In the genomic region with DNA sequence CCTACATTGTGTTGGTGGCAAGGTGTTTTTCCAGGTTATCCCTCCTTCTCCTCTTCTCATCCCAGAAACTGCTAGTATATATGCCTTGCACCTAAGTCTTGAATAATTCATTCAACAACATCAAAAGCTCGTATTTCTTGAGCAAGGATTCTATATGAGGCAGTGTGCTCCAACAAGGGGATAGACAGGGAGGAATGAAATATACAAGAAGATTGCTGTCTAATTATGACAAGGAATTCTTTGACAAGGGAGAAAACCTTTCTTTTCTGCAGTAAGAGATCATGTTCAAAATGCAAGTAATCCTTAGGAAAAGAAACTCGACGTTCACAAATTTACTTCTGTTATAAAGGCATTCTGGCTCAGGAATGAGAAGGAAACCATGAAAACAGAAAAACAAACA, we compare ENCODE assay signal across 33 cellular contexts.
DNase-seq lines count a peak whose midpoint lies in the region; ATAC-seq, FAIRE-seq and TF ChIP-seq lines count a peak whose summit lies in the region.
"Had no signal": no experiment of that assay in that cellular context is flagged by ENCODE, and none has a peak within 500 bp of the region (broad histone marks: within the 10 kb centered on the region; RNA-seq: fewer than 3 reads in every experiment).

No MANE protein-coding gene starts in this region.

- CTCF ChIA-PET in H1 (lab: Charles Lee; ENCODE audit: partially characterized antibody), result interaction anchor here (1.5 kb wide), 1 partner anchor 21 kb away, joined by 4 read pairs; no protein-coding TSS in a partner anchor

- H2BK15ac ChIP-seq in H1 (ENCODE audit: low read length), result no peak overlapping the region

- H2BK20ac ChIP-seq in H1 (ENCODE audit: low read length), result no peak overlapping the region

- H3K79me2 ChIP-seq in H1 (ENCODE audit: control insufficient read depth in 1 of 2, insufficient read depth in 2 of 2, low read length in 2 of 2), result no peaks in the 10 kb centered on the region
- no peaks in the 10 kb centered on the region for H3K79me2 ChIP-seq in neural cell (replicated peaks; ENCODE audit: insufficient read depth, low read length)

- H3K4me2 ChIP-seq in H1 (ENCODE audit: insufficient read depth in 1 of 2, low read depth in 2 of 2, low read length in 2 of 2), result no peak overlapping the region
- H3K4me2 ChIP-seq in neural cell (ENCODE audit: low read length), result peak overlapping the region; percentile 27
- H3K4me2 ChIP-seq: A549; BLaER1; BLaER1 treated with 17β-estradiol and CSF1 and Interleukin-3, amounts not matched to agents 10 nM and 100 nM had no signal

- H3K36me3 ChIP-seq in H1 (ENCODE audit: control insufficient read depth in 2 of 4, insufficient read depth in 4 of 4, low read length in 3 of 4) (no peaks in the 10 kb centered on the region), neural cell (ENCODE audit: insufficient read depth, low read length) (no peaks in the 10 kb centered on the region)
- H3K36me3 ChIP-seq: BE2C; BLaER1; BLaER1 treated with 17β-estradiol and CSF1 and Interleukin-3, amounts not matched to agents 10 nM and 100 nM had no signal

- TF ChIP-seq RAD21 in H1 (IDR thresholded peaks at IDR 0.05 in 1 of 2, conservative IDR thresholded peaks at IDR 0.05 in 1 of 2; ENCODE audit: low read depth in 2 of 2, low read length in 2 of 2), result no peak
- peak; percentile 48 for TF ChIP-seq RAD21 in neural cell (conservative IDR thresholded peaks at IDR 0.05)

- H3K27me3 ChIP-seq in H1 (replicated peaks in 1 of 4; ENCODE audit: control insufficient read depth in 3 of 4, extremely low read depth in 1 of 4, insufficient read depth in 3 of 4, low read length in 3 of 4) (no peaks in the 10 kb centered on the region), neural cell (ENCODE audit: insufficient read depth, low read depth, low read length) (no peaks in the 10 kb centered on the region)
- H3K27me3 ChIP-seq: BE2C; BLaER1; BLaER1 treated with 17β-estradiol and CSF1 and Interleukin-3, amounts not matched to agents 10 nM and 100 nM had no signal

- no peak overlapping the region for H2AFZ ChIP-seq in H1 (ENCODE audit: low read length)
- no peak overlapping the region for H2AFZ ChIP-seq in neural cell (ENCODE audit: low read depth, low read length)

- FAIRE-seq in H1 (lab: Jason Lieb, UNC), result no peak
- FAIRE-seq: A204.1, A549, D721Med had no signal

- H3K4me1 Mint-ChIP-seq in HFFc6 (ENCODE audit: low read depth), result no peaks in the 10 kb centered on the region
- H3K4me1 Mint-ChIP-seq: B cell; CD14-positive monocyte; CD4-positive, alpha-beta memory T cell; CD4-positive, CD25-positive, alpha-beta regulatory T cell; CD8-positive, alpha-beta memory T cell had no signal

- H4K8ac ChIP-seq in H1 (ENCODE audit: extremely low read depth, insufficient read depth, low read length), result no peak overlapping the region

- H4K20me1 ChIP-seq in H1 (replicated peaks in 1 of 2; ENCODE audit: control insufficient read depth in 1 of 2, insufficient read depth in 2 of 2, low read length in 2 of 2), result no peaks in the 10 kb centered on the region
- no peaks in the 10 kb centered on the region for H4K20me1 ChIP-seq in neural cell (ENCODE audit: insufficient read depth)
- H4K20me1 ChIP-seq: BLaER1; BLaER1 treated with 17β-estradiol and CSF1 and Interleukin-3, amounts not matched to agents 10 nM and 100 nM had no signal

- WGBS in H1 (ENCODE audit: extremely low coverage in 1 of 2, insufficient coverage in 1 of 2, insufficient read length in 1 of 2, insufficient replicate concordance in 2 of 2, low coverage in 1 of 2, low lambda C conversion rate in 2 of 2, missing lambda C conversion rate in 1 of 2), 2 experiments, result 84% methylated on average over 3 of the region's 3 CpGs; no CpG with 5 or more reads in 1 of the 2 experiments

- H3K9me3 ChIP-seq in H1 (ENCODE audit: insufficient read depth in 2 of 2, low read depth in 1 of 2, low read length in 1 of 2) (no peaks in the 10 kb centered on the region; a peak in 1 of 4 replicates), neural cell (ENCODE audit: low read length) (no peaks in the 10 kb centered on the region)
- H3K9me3 ChIP-seq: A549; BE2C; BLaER1; BLaER1 treated with 17β-estradiol and CSF1 and Interleukin-3, amounts not matched to agents 10 nM and 100 nM; Caco-2 had no signal

- intact Hi-C loops in Right ventricle myocardium superior (cut with DNase I), result no loop called here

- no peak overlapping the region for H3K4me3 ChIP-seq in H1 (ENCODE audit: extremely low read depth in 1 of 4, insufficient read depth in 2 of 4, low read depth in 3 of 4, low read length in 4 of 4)
- H3K4me3 ChIP-seq in neural cell (ENCODE audit: low read length), result no peak overlapping the region
- H3K4me3 ChIP-seq: A549; BLaER1; BLaER1 treated with 17β-estradiol and CSF1 and Interleukin-3, amounts not matched to agents 10 nM and 100 nM had no signal

- TF ChIP-seq CTCF in H1 (IDR thresholded peaks at IDR 0.05; ENCODE audit: control extremely low read depth in 1 of 3, insufficient read depth in 1 of 3, low read depth in 1 of 3, low read length in 3 of 3), result no peak
- TF ChIP-seq CTCF in neural cell (IDR thresholded peaks at IDR 0.05; ENCODE audit: poor library complexity, severe bottlenecking), result no peak
- TF ChIP-seq CTCF in HFFc6 (IDR thresholded peaks at IDR 0.05), result no peak

- H3K23ac ChIP-seq in H1 (ENCODE audit: insufficient read length), result no peak overlapping the region

- POLR2A ChIA-PET in H1 (lab: Charles Lee; ENCODE audit: partially characterized antibody), result no interaction called here

- H2BK120ac ChIP-seq in H1 (replicated peaks; ENCODE audit: low read depth, low read length), result no peak overlapping the region

- TF ChIP-seq POLR2A in H1 (IDR thresholded peaks at IDR 0.05; ENCODE audit: control extremely low read depth in 1 of 2, low read depth in 2 of 2, low read length in 2 of 2), result no peak

- no peak overlapping the region for H3K4ac ChIP-seq in H1 (replicated peaks; ENCODE audit: insufficient read length, low read depth, low read length)

- H3K27ac ChIP-seq in H1 (ENCODE audit: low read depth, low read length) (no peak overlapping the region), neural cell (ENCODE audit: low read length) (peak overlapping the region; percentile 79)
- H3K27ac ChIP-seq: 22Rv1; A549; BLaER1; BLaER1 treated with 17β-estradiol and CSF1 and Interleukin-3, amounts not matched to agents 10 nM and 100 nM; C4-2B had no signal

- peaks cover 12% of the 10 kb centered on the region for H3F3A ChIP-seq in neural cell (ENCODE audit: insufficient read depth, low read length, poor library complexity, severe bottlenecking)

- TF ChIP-seq EP300 in H1 (IDR thresholded peaks at IDR 0.05; ENCODE audit: borderline replicate concordance in 1 of 2, low read depth in 2 of 2, low read length in 2 of 2) (no peak), neural cell (conservative IDR thresholded peaks at IDR 0.05; ENCODE audit: poor library complexity, severe bottlenecking) (peak; percentile 88)

- no peak overlapping the region for H2BK5ac ChIP-seq in H1 (ENCODE audit: low read depth, low read length)

- H3K18ac ChIP-seq in H1 (ENCODE audit: extremely low read depth, low read length), result no peak overlapping the region

- H3K27me3 Mint-ChIP-seq in HFFc6 (ENCODE audit: insufficient read depth), result no peaks in the 10 kb centered on the region
- H3K27me3 Mint-ChIP-seq: B cell; CD4-positive, alpha-beta memory T cell; CD4-positive, alpha-beta T cell; CD4-positive, CD25-positive, alpha-beta regulatory T cell; CD8-positive, alpha-beta memory T cell had no signal

- H3K56ac ChIP-seq in H1 (replicated peaks; ENCODE audit: insufficient read length, low read depth, low read length), result peak overlapping the region; percentile 59

- H3K9me3 Mint-ChIP-seq in HFFc6, result peaks cover 29% of the 10 kb centered on the region

- ATAC-seq in Right ventricle myocardium superior (ENCODE audit: poor library complexity), result no peak
- ATAC-seq: A549; CD8-positive, alpha-beta T cell had no signal

- H3K4me1 ChIP-seq in H1 (replicated peaks in 1 of 4; ENCODE audit: control insufficient read depth in 3 of 4, insufficient read depth in 4 of 4, low read length in 3 of 4), result no peaks in the 10 kb centered on the region
- H3K4me1 ChIP-seq: A549; BE2C; BLaER1; BLaER1 treated with 17β-estradiol and CSF1 and Interleukin-3, amounts not matched to agents 10 nM and 100 nM; Caco-2 had no signal

- H3K27ac Mint-ChIP-seq in HFFc6, result no peak overlapping the region
- H3K27ac Mint-ChIP-seq: B cell; CD14-positive monocyte; CD4-positive, alpha-beta memory T cell; CD4-positive, alpha-beta T cell; CD8-positive, alpha-beta memory T cell; CD8-positive, alpha-beta T cell had no signal

- no peak overlapping the region for H4K91ac ChIP-seq in H1 (replicated peaks; ENCODE audit: insufficient read length, low read length)

- H3K9ac ChIP-seq in H1 (replicated peaks in 1 of 4; ENCODE audit: extremely low read depth in 1 of 4, low read depth in 3 of 4, low read length in 3 of 4) (no peak overlapping the region), neural cell (ENCODE audit: low read length) (peak overlapping the region; percentile 22)
- H3K9ac ChIP-seq: BLaER1; BLaER1 treated with 17β-estradiol and CSF1 and Interleukin-3, amounts not matched to agents 10 nM and 100 nM had no signal

- no peaks in the 10 kb centered on the region for H3K9me2 ChIP-seq in neural cell (ENCODE audit: insufficient read depth, low read length)

- DNase-seq in H1 (ENCODE audit: low read depth in 1 of 2, low spot score in 2 of 2) (no peak), HFFc6 (no peak), Right ventricle myocardium superior (no peak)
- DNase-seq: 8988T; ACHN; AML-193; BE2C; C1 segment of cervical spinal cord; Caco-2; Calu3; CD4-positive, alpha-beta memory T cell; CD4-positive, alpha-beta T cell; CD4-positive, CD25-positive, alpha-beta regulatory T cell; CD8-positive, alpha-beta memory T cell; CD8-positive, alpha-beta T cell; COR-L47; DMS 273 treated with DMSO at 0.1 percent for 48 hours; DMS153; DMS53; DMS79; DMS79 treated with DMSO at 0.1 percent for 48 hours; DND-41; EL had no signal

- H2BK12ac ChIP-seq in H1 (ENCODE audit: low read depth, low read length), result no peak overlapping the region

- no peaks in the 10 kb centered on the region for H3K23me2 ChIP-seq in H1 (ENCODE audit: low read depth, low read length)

- no peak overlapping the region for H3K14ac ChIP-seq in H1 (ENCODE audit: insufficient read length)

- no peaks in the 10 kb centered on the region for H3K79me1 ChIP-seq in H1 (ENCODE audit: low read depth, low read length)

- H4K5ac ChIP-seq in H1 (ENCODE audit: insufficient read length, low read depth, low read length), result no peak overlapping the region

- no peak overlapping the region for H3K4me3 Mint-ChIP-seq in HFFc6
- H3K4me3 Mint-ChIP-seq: B cell; CD14-positive monocyte; CD4-positive, alpha-beta memory T cell; CD4-positive, alpha-beta T cell; CD8-positive, alpha-beta memory T cell; CD8-positive, alpha-beta T cell had no signal

- H3K36me3 Mint-ChIP-seq in HFFc6 (ENCODE audit: low read depth), result no peaks in the 10 kb centered on the region
- H3K36me3 Mint-ChIP-seq: CD14-positive monocyte; CD4-positive, alpha-beta memory T cell; CD4-positive, CD25-positive, alpha-beta regulatory T cell; CD8-positive, alpha-beta memory T cell; CD8-positive, alpha-beta T cell had no signal

- H2AK5ac ChIP-seq in H1 (ENCODE audit: low read depth, low read length), result no peak overlapping the region

TF ChIP-seq in H1, 55 proteins besides CTCF, POLR2A, EP300 and RAD21 (continues in another document):
- TF ChIP-seq SUZ12 (IDR thresholded peaks at IDR 0.05; ENCODE audit: low read length), result no peak

TF ChIP-seq in neural cell, 6 proteins besides CTCF, POLR2A, EP300 and RAD21 (continues in another document):
- TF ChIP-seq MXI1 (conservative IDR thresholded peaks at IDR 0.05; ENCODE audit: poor library complexity, severe bottlenecking), result no peak
